In the genomic region with DNA sequence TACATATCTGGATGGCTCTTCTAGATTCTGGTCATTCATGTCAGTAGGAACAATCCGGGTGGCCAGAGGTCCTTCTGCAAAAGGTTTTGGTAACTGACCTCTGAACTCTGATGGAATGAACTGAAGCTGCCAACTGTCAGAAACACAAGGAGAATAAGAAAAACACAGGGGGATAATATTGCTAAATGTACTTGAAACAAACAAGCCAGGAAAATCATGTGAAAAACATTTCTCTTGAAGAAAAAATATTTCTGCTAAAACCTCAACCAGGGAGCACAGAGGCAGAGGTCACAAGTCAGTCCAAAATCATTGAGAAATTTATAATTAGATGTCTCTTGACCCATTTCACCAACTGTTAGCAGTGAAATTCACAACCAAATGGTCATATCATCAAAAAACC, we compare ENCODE assay signal across 12 cellular contexts.
"Had no signal": no experiment of that assay in that cellular context is flagged by ENCODE, and none has a peak within 500 bp of the region (broad histone marks: within the 10 kb centered on the region; RNA-seq: fewer than 3 reads in every experiment).

No MANE protein-coding gene starts in this region.

- H3K36me3 ChIP-seq: ovary had no signal

- H3K4me3 Mint-ChIP-seq: activated B cell treated with CpG ODN at 0.5 μM for 24 hours; activated naive CD8-positive, alpha-beta T cell treated with anti-CD3 and anti-CD28 coated beads, Interleukin-2, amount 10 ng/mL, durations not matched to agents 7 days and 5 days; activated T-helper 1 cell treated with anti-CD3 and anti-CD28 coated beads, Interleukin-12 subunit alpha, Interleukin-12 subunit beta, Interleukin-2, Interleukin-4 antibody, amounts not matched to agents 30 ng/mL and 10 ng/mL and 1 ng/mL, durations not matched to agents 14 hours and 24 hours and 36 hours; immature natural killer cell; neural progenitor cell; stimulated activated memory B cell treated with anti-CD40 and anti-IgM and Interleukin-4, amounts not matched to agents 10 μg/mL and 1 μg/mL and 100 μg/mL, for 72 hours; T-helper 2 cell treated with Interferon-gamma antibody and Interleukin-4, amounts not matched to agents 5 μg/mL and 100 μg/mL, for 36 hours had no signal

- H3K27ac ChIP-seq: neural progenitor cell, ovary had no signal

- H3K4me3 ChIP-seq: lung, neural progenitor cell, ovary had no signal

- H3K4me1 Mint-ChIP-seq: activated B cell treated with CpG ODN at 0.5 μM for 24 hours; stimulated activated memory B cell treated with anti-CD40 and anti-IgM and Interleukin-4, amounts not matched to agents 10 μg/mL and 1 μg/mL and 100 μg/mL, for 72 hours had no signal

- H3K27ac Mint-ChIP-seq: activated B cell treated with CpG ODN at 0.5 μM for 24 hours; activated naive CD8-positive, alpha-beta T cell treated with anti-CD3 and anti-CD28 coated beads, Interleukin-2, amount 10 ng/mL, durations not matched to agents 7 days and 5 days; activated T-helper 1 cell treated with anti-CD3 and anti-CD28 coated beads, Interleukin-12 subunit alpha, Interleukin-12 subunit beta, Interleukin-2, Interleukin-4 antibody, amounts not matched to agents 30 ng/mL and 10 ng/mL and 1 ng/mL, durations not matched to agents 14 hours and 24 hours and 36 hours; immature natural killer cell; neural progenitor cell; stimulated activated memory B cell treated with anti-CD40 and anti-IgM and Interleukin-4, amounts not matched to agents 10 μg/mL and 1 μg/mL and 100 μg/mL, for 72 hours; T-helper 2 cell treated with Interferon-gamma antibody and Interleukin-4, amounts not matched to agents 5 μg/mL and 100 μg/mL, for 36 hours had no signal

- H3K9me3 Mint-ChIP-seq: activated B cell treated with CpG ODN at 0.5 μM for 24 hours; activated naive CD8-positive, alpha-beta T cell treated with anti-CD3 and anti-CD28 coated beads, Interleukin-2, amount 10 ng/mL, durations not matched to agents 7 days and 5 days; activated T-helper 1 cell treated with anti-CD3 and anti-CD28 coated beads, Interleukin-12 subunit alpha, Interleukin-12 subunit beta, Interleukin-2, Interleukin-4 antibody, amounts not matched to agents 30 ng/mL and 10 ng/mL and 1 ng/mL, durations not matched to agents 14 hours and 24 hours and 36 hours; immature natural killer cell; neural progenitor cell; stimulated activated memory B cell treated with anti-CD40 and anti-IgM and Interleukin-4, amounts not matched to agents 10 μg/mL and 1 μg/mL and 100 μg/mL, for 72 hours; T-helper 2 cell treated with Interferon-gamma antibody and Interleukin-4, amounts not matched to agents 5 μg/mL and 100 μg/mL, for 36 hours had no signal

- H3K27me3 Mint-ChIP-seq: activated B cell treated with CpG ODN at 0.5 μM for 24 hours; activated naive CD8-positive, alpha-beta T cell treated with anti-CD3 and anti-CD28 coated beads, Interleukin-2, amount 10 ng/mL, durations not matched to agents 7 days and 5 days; stimulated activated memory B cell treated with anti-CD40 and anti-IgM and Interleukin-4, amounts not matched to agents 10 μg/mL and 1 μg/mL and 100 μg/mL, for 72 hours had no signal

- H3K9me3 ChIP-seq: ovary had no signal

- H3K27me3 ChIP-seq: neural progenitor cell, ovary had no signal

- DNase-seq: activated B cell treated with CpG ODN at 0.5 μM for 24 hours; activated CD4-positive, alpha-beta T cell treated with anti-CD3 and anti-CD28 coated beads for 48 hours; activated CD8-positive, alpha-beta memory T cell treated with anti-CD3 and anti-CD28 coated beads for 24 hours; activated naive CD8-positive, alpha-beta T cell treated with anti-CD3 and anti-CD28 coated beads, Interleukin-2, amount 10 ng/mL, durations not matched to agents 7 days and 5 days; immature natural killer cell; ovary; trophoblast cell had no signal

- ATAC-seq: stimulated activated memory B cell treated with anti-CD40 and anti-IgM and Interleukin-4, amounts not matched to agents 10 μg/mL and 1 μg/mL and 100 μg/mL, for 72 hours had no signal
